ENCODE assay signal across 1 cellular context in the genomic region with DNA sequence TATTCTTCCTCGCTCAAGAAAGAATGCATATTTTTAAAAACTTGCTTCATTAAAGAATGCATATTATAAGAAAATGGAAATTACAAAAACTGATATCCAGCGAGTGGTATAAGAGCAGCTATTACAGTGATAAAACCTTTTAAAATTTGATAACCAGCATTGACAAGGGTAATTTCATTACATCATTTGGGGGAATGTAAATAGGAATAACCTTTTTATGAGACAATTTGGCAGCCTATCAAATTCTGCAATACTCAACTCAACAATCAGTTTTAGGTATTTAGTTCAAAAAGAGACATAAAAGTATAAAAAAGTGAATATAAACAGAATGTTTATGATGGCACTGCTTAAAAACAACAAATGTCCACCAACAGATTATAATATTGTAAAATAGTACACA.
TF ChIP-seq lines count a peak whose summit lies in the region.

No MANE protein-coding gene starts in this region.

TF ChIP-seq in SK-N-SH, 30 proteins besides CTCF, POLR2A, EP300 and RAD21 (continued from another document):
- TF ChIP-seq, protein P1, sequence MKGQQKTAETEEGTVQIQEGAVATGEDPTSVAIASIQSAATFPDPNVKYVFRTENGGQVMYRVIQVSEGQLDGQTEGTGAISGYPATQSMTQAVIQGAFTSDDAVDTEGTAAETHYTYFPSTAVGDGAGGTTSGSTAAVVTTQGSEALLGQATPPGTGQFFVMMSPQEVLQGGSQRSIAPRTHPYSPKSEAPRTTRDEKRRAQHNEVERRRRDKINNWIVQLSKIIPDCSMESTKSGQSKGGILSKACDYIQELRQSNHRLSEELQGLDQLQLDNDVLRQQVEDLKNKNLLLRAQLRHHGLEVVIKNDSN (IDR thresholded peaks at IDR 0.05; ENCODE audit: borderline replicate concordance, low read depth): no peak
- no peak for TF ChIP-seq ZBTB33 (IDR thresholded peaks at IDR 0.05; ENCODE audit: borderline replicate concordance, low read depth)
- no peak for TF ChIP-seq FOXJ3 (CRISPR knock-in tag; IDR thresholded peaks at IDR 0.05)
- TF ChIP-seq POLR2AphosphoS5 (IDR thresholded peaks at IDR 0.05; ENCODE audit: low read depth, low read length): no peak
- no peak for TF ChIP-seq MEF2A (IDR thresholded peaks at IDR 0.05; ENCODE audit: borderline replicate concordance, low read depth)
